In the genomic region with DNA sequence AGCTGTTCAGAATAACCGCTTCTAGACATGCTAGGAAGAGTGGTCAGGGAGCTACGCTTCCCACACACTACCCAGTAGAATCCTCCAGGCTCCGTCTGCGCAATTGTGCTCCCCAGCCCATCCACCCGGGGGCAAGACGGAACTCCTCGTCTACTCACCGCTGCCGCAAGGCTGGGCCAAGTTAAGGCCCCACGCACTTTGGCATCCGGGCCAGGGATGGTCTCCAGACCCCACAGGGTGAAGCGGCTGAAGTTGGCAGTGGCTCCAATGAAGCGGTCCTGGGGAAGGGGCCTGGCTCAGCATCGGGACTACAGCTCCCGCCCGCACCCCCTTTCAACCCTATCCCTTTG, we compare ENCODE assay signal across 9 cellular contexts. TPM values are rescaled to one million over a fixed set of nuclear protein-coding genes. Genes with fewer than 3 reads are reported as not detected.
DNase-seq lines count a peak whose midpoint lies in the region; ATAC-seq, FAIRE-seq and TF ChIP-seq lines count a peak whose summit lies in the region.
"Had no signal": no experiment of that assay in that cellular context is flagged by ENCODE, and none has a peak within 500 bp of the region (broad histone marks: within the 10 kb centered on the region; RNA-seq: fewer than 3 reads in every experiment).

No MANE protein-coding gene starts in this region.

- H3K36me3 Mint-ChIP-seq in brain: peaks cover 32% of the 10 kb centered on the region

- H3K4me1 ChIP-seq in ES-I3 (ENCODE audit: insufficient read depth, low read length) (no peaks in the 10 kb centered on the region), kidney (ENCODE audit: control insufficient read depth in 1 of 2, insufficient read depth in 1 of 2, low read depth in 1 of 2, low read length in 2 of 2) (peaks cover 4 to 15% of the 10 kb centered on the region in 2 donors)

- no peak for TF ChIP-seq CTCF in brain (conservative IDR thresholded peaks at IDR 0.05)
- TF ChIP-seq CTCF in kidney (IDR thresholded peaks at IDR 0.05; ENCODE audit: borderline replicate concordance, extremely low read depth, insufficient read depth): no peak

- peaks cover 9% of the 10 kb centered on the region for H3K27me3 Mint-ChIP-seq in brain

- FAIRE-seq in kidney (lab: Jason Lieb, UNC): no peak
- FAIRE-seq: TTC549 had no signal

- ATAC-seq in HG02588 (IDR thresholded peaks at IDR 0.05; ENCODE audit: unreplicated experiment): peak; percentile 12
- peak; percentile 34 for ATAC-seq in stimulated activated naive CD8-positive, alpha-beta T cell treated with anti-CD3 and anti-CD28 coated beads, Interleukin-15, Interleukin-2, amounts not matched to agents 100 U/mL and 50 U/mL, for 24 hours

- peak overlapping the region; percentile 74 to 96 (median 94) for H3K27ac Mint-ChIP-seq in brain

- peaks cover 11% of the 10 kb centered on the region; the same call in 1 of the 2 replicates for H3K36me3 ChIP-seq in ES-I3 (ENCODE audit: insufficient read depth, low read length)
- peaks cover 28 to 38% of the 10 kb centered on the region in 2 donors for H3K36me3 ChIP-seq in kidney (ENCODE audit: control insufficient read depth in 1 of 2, insufficient read depth in 2 of 2, low read length in 2 of 2)

- peaks cover 30% of the 10 kb centered on the region for H3K4me1 Mint-ChIP-seq in brain

- H3K9me3 ChIP-seq in ES-I3 (ENCODE audit: control insufficient read depth, insufficient read depth, low read length) (no peaks in the 10 kb centered on the region), kidney (ENCODE audit: control insufficient read depth in 1 of 2, low read length in 2 of 2) (no peaks in the 10 kb centered on the region)

- DNase-seq in NOMO-1 treated with dmso at 0.1 percent for 144 hours (lab: John Stamatoyannopoulos, UW; ENCODE audit: unreplicated experiment) (peak; percentile 46), kidney (peak; percentile 82), A172 (ENCODE audit: low spot score) (no peak), iPS-NIHi7 (ENCODE audit: extremely low spot score) (no peak)
- DNase-seq in stimulated activated naive CD8-positive, alpha-beta T cell treated with anti-CD3 and anti-CD28 coated beads, Interleukin-15, Interleukin-2, amounts not matched to agents 100 U/mL and 50 U/mL, for 24 hours: peak; percentile 42

- no peaks in the 10 kb centered on the region for H3K9me3 Mint-ChIP-seq in brain

- peak overlapping the region; percentile 81 for H3K9ac ChIP-seq in ES-I3 (ENCODE audit: low read depth, low read length)
- H3K9ac ChIP-seq in kidney (ENCODE audit: low read length in 2 of 2): peak overlapping the region; percentile 8 to 80

- intact Hi-C loops in kidney (cut with DNase I): loop anchor here (10.0 kb wide), 1 partner anchor 95 kb away; no protein-coding TSS in a partner anchor

- H3K27ac ChIP-seq in kidney (ENCODE audit: low read depth in 2 of 2, low read length in 2 of 2): peak overlapping the region in 1 of 2 donors; percentile 88

- H3K4me3 ChIP-seq in kidney (ENCODE audit: low read length in 2 of 2): peak overlapping the region; percentile 57 to 82

- H3K4me3 Mint-ChIP-seq in brain: peak overlapping the region; percentile 96 to 98 (median 96)

RNA-seq across cellular contexts. Expression of gene RNASEH2C, which starts 0.7 kb away (rescaled TPM):
- polyA plus RNA-seq in brain (ENCODE audit: insufficient read depth, low read depth, low replicate concordance) (36.3 TPM), kidney (ENCODE audit: insufficient read depth, low read depth, low replicate concordance) (129 TPM)
- total RNA-seq in kidney: 43.7 TPM
- 81.0 and 84.7 TPM in 2 replicates for total RNA-seq in A172 (2014; rRNA removed; shearing (Covaris generic))

RNA-seq across cellular contexts. Expression of gene KAT5, which starts 7.8 kb away (rescaled TPM):
- polyA plus RNA-seq in brain (ENCODE audit: insufficient read depth, low read depth, low replicate concordance) (93.3 TPM), kidney (ENCODE audit: insufficient read depth, low read depth, low replicate concordance) (68.4 TPM)
- 74.7 TPM for total RNA-seq in kidney
- total RNA-seq in A172 (2014; rRNA removed; shearing (Covaris generic)): 26.1 and 37.3 TPM in 2 replicates

RNA-seq across cellular contexts. Expression of gene RELA, which starts 57.1 kb away (rescaled TPM):
- 83.9 TPM for polyA plus RNA-seq in brain (ENCODE audit: insufficient read depth, low read depth, low replicate concordance)
- total RNA-seq in kidney: 81.6 TPM
- polyA plus RNA-seq in kidney (ENCODE audit: insufficient read depth, low read depth, low replicate concordance): 34.8 TPM
- total RNA-seq in A172 (2014; rRNA removed; shearing (Covaris generic)): 24.9 and 29.7 TPM in 2 replicates

Comparison
In these comparisons a context has a peak if more than half of its experiments do, and no peak if none do; other contexts are left out.
1. DNase-seq: peak in NOMO-1 treated with dmso at 0.1 percent for 144 hours (single experiment), kidney (single experiment) and stimulated activated naive CD8-positive, alpha-beta T cell treated with anti-CD3 and anti-CD28 coated beads, Interleukin-15, Interleukin-2, amounts not matched to agents 100 U/mL and 50 U/mL, for 24 hours (single experiment); none in A172 (single experiment) and iPS-NIHi7 (single experiment).